Comparison of ENCODE assay signal across 9 cellular contexts in the genomic region with DNA sequence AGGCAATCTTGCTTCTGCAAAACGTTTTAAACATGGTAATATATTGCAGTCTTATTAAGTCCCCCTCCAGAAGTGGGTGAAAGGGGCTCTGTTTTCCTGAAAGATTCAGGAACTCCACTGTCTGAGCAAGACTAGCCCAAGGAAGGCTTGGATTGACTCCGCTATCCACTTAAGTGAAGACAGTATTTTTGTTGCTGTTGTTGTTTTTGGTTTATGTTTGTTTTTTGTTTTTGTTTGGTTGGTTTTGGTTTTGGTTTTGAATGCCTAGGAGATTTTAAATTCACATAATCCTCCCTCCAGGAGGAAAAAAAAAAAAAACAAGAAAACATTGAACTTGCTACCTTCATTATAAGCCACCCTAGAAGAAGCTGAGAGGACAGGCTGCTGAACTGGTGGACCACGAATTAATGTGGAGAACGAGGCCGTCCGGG. TPM values are rescaled to one million over a fixed set of nuclear protein-coding genes. Genes with fewer than 3 reads are reported as not detected.
DNase-seq lines count a peak whose midpoint lies in the region; ATAC-seq, FAIRE-seq and TF ChIP-seq lines count a peak whose summit lies in the region.
"Had no signal": no experiment of that assay in that cellular context is flagged by ENCODE, and none has a peak within 500 bp of the region (broad histone marks: within the 10 kb centered on the region; RNA-seq: fewer than 3 reads in every experiment).

No MANE protein-coding gene starts in this region.

- 41% methylated on average over 6 of the region's 6 CpGs for WGBS in A549 (ENCODE audit: missing lambda C conversion rate)
- 2% methylated on average over 6 of the region's 6 CpGs for WGBS in HUES64

- no peak for TF ChIP-seq EP300 in A549 (IDR thresholded peaks at IDR 0.05)

- peaks cover 0 to 26% of the 10 kb centered on the region in 2 donors for H3K27me3 Mint-ChIP-seq in effector memory CD8-positive, alpha-beta T cell
- H3K27me3 Mint-ChIP-seq in naive thymus-derived CD4-positive, alpha-beta T cell: peaks cover 52 to 72% (median 60%) of the 10 kb centered on the region in 5 donors

- peak overlapping the region; percentile 80 to 87 for H3K27ac Mint-ChIP-seq in effector memory CD8-positive, alpha-beta T cell
- H3K27ac Mint-ChIP-seq in naive thymus-derived CD4-positive, alpha-beta T cell: no peak overlapping the region

- H3K27me3 ChIP-seq in HUES64 (ENCODE audit: insufficient read depth, low read length): peaks cover 81% of the 10 kb centered on the region
- H3K27me3 ChIP-seq in naive thymus-derived CD4-positive, alpha-beta T cell (ENCODE audit: control insufficient read depth in 2 of 2, insufficient read depth in 2 of 2, low read length in 2 of 2): peaks cover 4 to 13% of the 10 kb centered on the region in 2 donors

- peaks cover 15% of the 10 kb centered on the region for H3K36me3 Mint-ChIP-seq in effector memory CD8-positive, alpha-beta T cell (ENCODE audit: insufficient read depth)
- H3K36me3 Mint-ChIP-seq in naive thymus-derived CD4-positive, alpha-beta T cell: peaks cover 0 to 4% (median 0%) of the 10 kb centered on the region in 5 donors

- DNase-seq in A549 (ENCODE audit: low read depth in 1 of 2, low spot score in 1 of 2) (no peak), NCI-H526 (lab: John Stamatoyannopoulos, UW) (no peak), RWPE1 (ENCODE audit: low spot score) (no peak)
- no peak for DNase-seq in effector memory CD8-positive, alpha-beta T cell
- peak in 1 of 9 donors; percentile 8 for DNase-seq in naive thymus-derived CD4-positive, alpha-beta T cell
- DNase-seq: EL had no signal

- H3K4me1 ChIP-seq in A549 (peaks cover 36% of the 10 kb centered on the region), HUES64 (ENCODE audit: insufficient read depth, low read length) (peaks cover 50% of the 10 kb centered on the region)
- H3K4me1 ChIP-seq in naive thymus-derived CD4-positive, alpha-beta T cell (ENCODE audit: control insufficient read depth in 2 of 2, insufficient read depth in 2 of 2, low read length in 2 of 2): peaks cover 10 to 19% of the 10 kb centered on the region in 2 donors

- H3K27ac ChIP-seq in A549 (peak overlapping the region; percentile 67 to 75; a peak in 5 of 6 replicates), HUES64 (ENCODE audit: low read depth, low read length) (no peak overlapping the region), RWPE1 (no peak overlapping the region)
- no peak overlapping the region for H3K27ac ChIP-seq in naive thymus-derived CD4-positive, alpha-beta T cell (ENCODE audit: low read depth, low read length)

- no peaks in the 10 kb centered on the region for H3K9me3 ChIP-seq in A549
- H3K9me3 ChIP-seq in HUES64 (ENCODE audit: insufficient read depth, low read depth, low read length): no peaks in the 10 kb centered on the region
- no peaks in the 10 kb centered on the region for H3K9me3 ChIP-seq in naive thymus-derived CD4-positive, alpha-beta T cell (ENCODE audit: control insufficient read depth in 2 of 3, low read length in 3 of 3)

- POLR2A ChIA-PET in A549 (lab: Yijun Ruan, JAX): interaction anchor here (0.6 to 0.7 kb wide), 2 partner anchors 104 to 199 kb away, joined by 3 to 4 read pairs; no protein-coding TSS in a partner anchor
- POLR2A ChIA-PET in naive thymus-derived CD4-positive, alpha-beta T cell (lab: Charles Lee): interaction anchor here (1.0 to 1.2 kb wide), 2 partner anchors 13 to 25 kb away, joined by 3 read pairs; no protein-coding TSS in a partner anchor
- POLR2A ChIA-PET in RWPE1 (lab: Yijun Ruan, JAX; ENCODE audit: low non-redundant PET): no interaction called here

- no peak for TF ChIP-seq CTCF in A549 (IDR thresholded peaks at IDR 0.05)
- no peak for TF ChIP-seq CTCF in RWPE1 (conservative IDR thresholded peaks at IDR 0.05; ENCODE audit: low read depth)

- CTCF ChIA-PET in A549 (lab: Yijun Ruan, JAX): interaction anchor here (2.0 kb wide), 1 partner anchor 11 kb away, joined by 10 read pairs; no protein-coding TSS in a partner anchor
- CTCF ChIA-PET in naive thymus-derived CD4-positive, alpha-beta T cell (lab: Charles Lee): no interaction called here
- CTCF ChIA-PET in RWPE1 (lab: Yijun Ruan, JAX): interaction anchor here (0.7 to 0.8 kb wide), 3 partner anchors 28 to 171 kb away, joined by 3 to 4 read pairs (median 3); no protein-coding TSS in a partner anchor

- no peak for TF ChIP-seq POLR2A in A549 (IDR thresholded peaks at IDR 0.05; ENCODE audit: low read length)

- peak overlapping the region; percentile 92 to 93 for H3K4me3 Mint-ChIP-seq in effector memory CD8-positive, alpha-beta T cell
- H3K4me3 Mint-ChIP-seq in naive thymus-derived CD4-positive, alpha-beta T cell: peak overlapping the region; percentile 76 to 90 (median 78)

- no peak for TF ChIP-seq RAD21 in A549 (conservative IDR thresholded peaks at IDR 0.05 in 1 of 2, IDR thresholded peaks at IDR 0.05 in 1 of 2)

- ATAC-seq in A549 (no peak), HG03175 (IDR thresholded peaks at IDR 0.05; ENCODE audit: unreplicated experiment) (no peak), GM18519 (IDR thresholded peaks at IDR 0.05; ENCODE audit: low FRiP score, unreplicated experiment) (no peak)
- ATAC-seq in effector memory CD8-positive, alpha-beta T cell (replicated peaks): no peak
- ATAC-seq in naive thymus-derived CD4-positive, alpha-beta T cell: no peak

- no peak overlapping the region for H3K9ac ChIP-seq in HUES64 (ENCODE audit: low read depth, low read length)

- peak overlapping the region; percentile 44; the same call in 2 of the 3 replicates for H3K4me3 ChIP-seq in A549
- H3K4me3 ChIP-seq in HUES64 (ENCODE audit: low read length): peak overlapping the region; percentile 41
- H3K4me3 ChIP-seq in naive thymus-derived CD4-positive, alpha-beta T cell (ENCODE audit: low read length): peak overlapping the region; percentile 36

- H3K4me2 ChIP-seq in A549: peak overlapping the region; percentile 88

- intact Hi-C loops in naive thymus-derived CD4-positive, alpha-beta T cell (cut with micrococcal nuclease): loop anchor here in 1 of 2 donors (1.0 to 10.0 kb wide), 7 partner anchors 24 to 799 kb away; no protein-coding TSS in a partner anchor

- peaks cover 21 to 27% of the 10 kb centered on the region in 2 donors for H3K4me1 Mint-ChIP-seq in effector memory CD8-positive, alpha-beta T cell (ENCODE audit: low read depth in 2 of 2)
- H3K4me1 Mint-ChIP-seq in naive thymus-derived CD4-positive, alpha-beta T cell: peaks cover 22 to 51% (median 36%) of the 10 kb centered on the region in 7 donors

- H3K36me3 ChIP-seq in HUES64 (ENCODE audit: insufficient read depth, low read length): no peaks in the 10 kb centered on the region
- H3K36me3 ChIP-seq in naive thymus-derived CD4-positive, alpha-beta T cell (ENCODE audit: control insufficient read depth in 2 of 3, insufficient read depth in 3 of 3, low read length in 3 of 3): no peaks in the 10 kb centered on the region

- no peak for FAIRE-seq in A549 (lab: Jason Lieb, UNC)

- no peaks in the 10 kb centered on the region for H3K9me3 Mint-ChIP-seq in effector memory CD8-positive, alpha-beta T cell
- H3K9me3 Mint-ChIP-seq in naive thymus-derived CD4-positive, alpha-beta T cell: peaks cover 0 to 1% (median 0%) of the 10 kb centered on the region in 11 donors

TF ChIP-seq in A549, 52 proteins besides CTCF, POLR2A, EP300 and RAD21 (continues in another document):
- TF ChIP-seq ZNF302 (CRISPR knock-in tag; IDR thresholded peaks at IDR 0.05) (no peak), ATOH8 (CRISPR knock-in tag; IDR thresholded peaks at IDR 0.05; ENCODE audit: low read depth) (no peak), ZC3H11A (IDR thresholded peaks at IDR 0.05) (no peak), PHF8 (IDR thresholded peaks at IDR 0.05; ENCODE audit: borderline replicate concordance, low read depth) (no peak), SMC3 (IDR thresholded peaks at IDR 0.05) (no peak), CHD2 (IDR thresholded peaks at IDR 0.05; ENCODE audit: low read length, partially characterized antibody) (no peak), JUN (IDR thresholded peaks at IDR 0.05) (no peak), CEBPB (IDR thresholded peaks at IDR 0.05) (no peak), KDM1A (IDR thresholded peaks at IDR 0.05; ENCODE audit: low read depth) (no peak)
- TF ChIP-seq, protein P1, sequence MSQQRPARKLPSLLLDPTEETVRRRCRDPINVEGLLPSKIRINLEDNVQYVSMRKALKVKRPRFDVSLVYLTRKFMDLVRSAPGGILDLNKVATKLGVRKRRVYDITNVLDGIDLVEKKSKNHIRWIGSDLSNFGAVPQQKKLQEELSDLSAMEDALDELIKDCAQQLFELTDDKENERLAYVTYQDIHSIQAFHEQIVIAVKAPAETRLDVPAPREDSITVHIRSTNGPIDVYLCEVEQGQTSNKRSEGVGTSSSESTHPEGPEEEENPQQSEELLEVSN (IDR thresholded peaks at IDR 0.05; ENCODE audit: borderline replicate concordance, low read depth): no peak
- TF ChIP-seq, protein P2, sequence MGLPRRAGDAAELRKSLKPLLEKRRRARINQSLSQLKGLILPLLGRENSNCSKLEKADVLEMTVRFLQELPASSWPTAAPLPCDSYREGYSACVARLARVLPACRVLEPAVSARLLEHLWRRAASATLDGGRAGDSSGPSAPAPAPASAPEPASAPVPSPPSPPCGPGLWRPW (IDR thresholded peaks at IDR 0.05): no peak

RNA-seq across cellular contexts. Expression of gene NFIA, which starts 29.1 kb away (rescaled TPM):
- polyA plus RNA-seq in A549 (2011; rRNA removed) (21.3 and 25.8 TPM in 2 replicates), A549 (2017; fragmentation: RNase III; extraction: RNeasy Plus Mini Kit Qiagen cat#74134 plus additional on column Dnase treatment) (6.5 to 6.7 TPM (median 6.7 TPM) in 3 replicates)
- 7.6 and 9.7 TPM in 2 replicates for polyA plus RNA-seq in A549 (2012; cell fraction: cytosol; rRNA removed)
- polyA plus RNA-seq in A549 (2012; cell fraction: nucleus; rRNA removed): 6.6 and 9.0 TPM in 2 replicates
- polyA minus RNA-seq in A549 (2011; rRNA and poly(A)+ RNA removed): 91.4 and 115 TPM in 2 replicates
- polyA plus RNA-seq in HUES64 (2013, experiment 1 of 2): 1.8 TPM
- polyA plus RNA-seq in HUES64 (2013, experiment 2 of 2): 1.3 TPM
- total RNA-seq in naive thymus-derived CD4-positive, alpha-beta T cell: 1 to 10 TPM; 1.0 to 8.6 (median 6.0) TPM
- 1 to 10 TPM; 5.3 to 5.9 TPM for polyA plus RNA-seq in naive thymus-derived CD4-positive, alpha-beta T cell

Comparison
In these comparisons a context has a peak if more than half of its experiments do, and no peak if none do; other contexts are left out.
1. H3K27ac ChIP-seq: peak in A549 (2 of 2); none in HUES64 (single experiment), naive thymus-derived CD4-positive, alpha-beta T cell (single experiment) and RWPE1 (single experiment).
2. H3K27ac Mint-ChIP-seq: peak in effector memory CD8-positive, alpha-beta T cell (2 of 2); none in naive thymus-derived CD4-positive, alpha-beta T cell (0 of 9).
3. Peak in every context shown above with its lines, with median percentiles within 50 percentile points of each other: H3K4me3 ChIP-seq.